In the genomic region with DNA sequence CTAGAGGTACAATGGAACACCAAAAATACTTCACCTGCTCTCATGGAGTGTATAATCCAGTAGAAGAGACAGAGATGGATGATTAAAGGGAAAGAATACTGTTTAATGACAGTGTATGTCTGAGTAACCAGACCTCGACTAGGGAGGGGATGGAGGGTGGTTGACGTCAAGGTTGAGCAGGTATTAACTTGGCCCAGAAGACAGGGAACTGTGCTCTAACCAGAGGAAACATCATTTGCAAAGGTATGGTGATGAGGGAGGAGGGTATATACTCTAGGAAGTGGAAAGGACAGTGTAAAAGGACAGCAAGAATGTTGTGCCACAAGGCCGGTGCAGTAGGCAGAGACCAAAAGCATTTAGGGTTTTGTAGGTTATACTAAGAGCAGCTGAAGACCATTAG, we compare ENCODE assay signal across 12 cellular contexts. TPM values are rescaled to one million over a fixed set of nuclear protein-coding genes. Genes with fewer than 3 reads are reported as not detected.
A peak's percentile ranks its signal among the peaks of the same experiment; 100 is the strongest.
DNase-seq lines count a peak whose midpoint lies in the region; ATAC-seq and TF ChIP-seq lines count a peak whose summit lies in the region.
"Had no signal": no experiment of that assay in that cellular context is flagged by ENCODE, and none has a peak within 500 bp of the region (broad histone marks: within the 10 kb centered on the region; RNA-seq: fewer than 3 reads in every experiment).

No MANE protein-coding gene starts in this region.

- H3K27ac Mint-ChIP-seq in naive B cell = peak overlapping the region in 5 of 6 donors; percentile 97 to 98 (median 98)
- H3K27ac Mint-ChIP-seq: WTC11 had no signal

- H3F3A ChIP-seq in GM23248 (ENCODE audit: insufficient read depth) = peaks cover 15% of the 10 kb centered on the region

- 97 to 100% methylated on average over 3 of the region's 3 CpGs for WGBS in GM23248 (ENCODE audit: low coverage in 1 of 2, low lambda C conversion rate in 2 of 2, missing lambda C conversion rate in 2 of 2), 2 experiments

- no peak for TF ChIP-seq CTCF in GM10248 (IDR thresholded peaks at IDR 0.05; ENCODE audit: control extremely low read depth, extremely low read depth, low read depth, missing control alignments)
- TF ChIP-seq CTCF in Peyer's patch (IDR thresholded peaks at IDR 0.05) = no peak

- no peak overlapping the region for H3K4me2 ChIP-seq in GM23248 (ENCODE audit: unreplicated experiment)

- no peaks in the 10 kb centered on the region for H4K20me1 ChIP-seq in GM23248 (ENCODE audit: insufficient read depth)

- no peak overlapping the region for H3K9ac ChIP-seq in GM23248

- no peaks in the 10 kb centered on the region for H3K36me3 ChIP-seq in Peyer's patch
- H3K36me3 ChIP-seq in GM23248 (ENCODE audit: low read depth) = no peaks in the 10 kb centered on the region; the same call in 1 of the 2 replicates

- peaks cover 0 to 20% (median 6%) of the 10 kb centered on the region in 4 donors for H3K4me1 ChIP-seq in Peyer's patch
- peaks cover 20% of the 10 kb centered on the region for H3K4me1 ChIP-seq in GM23248 (ENCODE audit: insufficient read depth)

- H3K36me3 Mint-ChIP-seq in naive B cell = no peaks in the 10 kb centered on the region

- H3K9me2 ChIP-seq in GM23248 (ENCODE audit: insufficient read depth) = 0 out of 2 replicates have a peak, but pooled peaks cover 3% of the 10 kb centered on the region

- in situ Hi-C loops in GM23248 (cut with MboI) = no loop called here

- no peak overlapping the region for H2AFZ ChIP-seq in GM23248

- H3K9me3 ChIP-seq in Peyer's patch (no peaks in the 10 kb centered on the region), GM23248 (ENCODE audit: low read depth) (no peaks in the 10 kb centered on the region)

- no peaks in the 10 kb centered on the region for H3K27me3 ChIP-seq in Peyer's patch
- no peaks in the 10 kb centered on the region for H3K27me3 ChIP-seq in GM23248 (replicated peaks; ENCODE audit: insufficient read depth)

- CTCF ChIA-PET in GM10248 (lab: Yijun Ruan, JAX) = interaction anchor here (1.5 kb wide), 1 partner anchor 10 kb away, joined by 4 read pairs; no protein-coding TSS in a partner anchor

- POLR2A ChIA-PET in GM10248 (lab: Yijun Ruan, JAX) = no interaction called here

- H3K27ac ChIP-seq in Peyer's patch (peak overlapping the region in 2 of 4 donors; percentile 95 to 97), GM23248 (no peak overlapping the region)
- H3K27ac ChIP-seq: coronary artery had no signal

- peaks cover 34 to 43% (median 42%) of the 10 kb centered on the region in 3 donors for H3K4me1 Mint-ChIP-seq in naive B cell

- no peaks in the 10 kb centered on the region for H3K9me3 Mint-ChIP-seq in naive B cell

- DNase-seq in GM10248 (ENCODE audit: extremely low spot score) (peak; percentile 11), Peyer's patch (peak in 2 of 3 donors; percentile 43 to 50), naive B cell (peak; percentile 30), GM23248 (no peak), HuH-7.5 (ENCODE audit: low spot score) (no peak)
- DNase-seq in activated CD8-positive, alpha-beta memory T cell treated with anti-CD3 and anti-CD28 coated beads, Interleukin-2, amount 50 U/mL, for 48 hours = no peak
- DNase-seq in activated effector memory CD4-positive, alpha-beta T cell treated with Interleukin-2 at 50 U/mL for 16 hours = no peak
- DNase-seq: stimulated activated CD4-positive, alpha-beta T cell treated with anti-CD3 and anti-CD28 coated beads, Interleukin-2, amount 100 ng/mL, for 24 hours had no signal

- ATAC-seq in GM21447 (IDR thresholded peaks at IDR 0.05; ENCODE audit: unreplicated experiment) (peak; percentile 35), naive B cell (ENCODE audit: low read depth in 2 of 2) (peak; percentile 17 to 29)
- ATAC-seq: left lobe of liver, WTC11 had no signal

- H3K27me3 Mint-ChIP-seq in naive B cell = no peaks in the 10 kb centered on the region

- H3K4me3 ChIP-seq in Peyer's patch (peak overlapping the region in 2 of 4 donors; percentile 0 to 6), GM23248 (no peak overlapping the region)
- H3K4me3 ChIP-seq: coronary artery had no signal

- no peak for TF ChIP-seq POLR2A in Peyer's patch (IDR thresholded peaks at IDR 0.05)

- H3K4me3 Mint-ChIP-seq in naive B cell = peak overlapping the region in 7 of 8 donors; percentile 73 to 88 (median 85)

- peaks cover 71% of the 10 kb centered on the region for H3K79me2 ChIP-seq in GM23248 (ENCODE audit: insufficient read depth)

RNA-seq across cellular contexts. Expression of a gene that starts 2.9 kb away (rescaled TPM):
- total RNA-seq in Peyer's patch = 10 to 100 TPM; 17.1 to 42.9 (median 26.8) TPM
- polyA plus RNA-seq in naive B cell (ENCODE audit: low read depth in 6 of 6) = 10 to 100 TPM; 26.3 to 52.4 (median 38.9) TPM
- total RNA-seq in GM23248 (2014; rRNA removed; shearing (Covaris generic)) = 29.7 and 47.8 TPM in 2 replicates
- polyA plus RNA-seq in GM23248 (2016; fragmentation: Nextera tagmentation; extraction: Ambion mirVana) = 12.4 and 13.3 TPM in 2 replicates

RNA-seq across cellular contexts. Expression of a gene that starts 33.9 kb away (rescaled TPM):
- 1 to 10 TPM; 1.4 to 5.8 (median 1.9) TPM for total RNA-seq in Peyer's patch
- polyA plus RNA-seq in naive B cell (ENCODE audit: low read depth in 6 of 6) (not detected), GM23248 (2016; fragmentation: Nextera tagmentation; extraction: Ambion mirVana) (not detected in 2 replicates)
- total RNA-seq in GM23248 (2014; rRNA removed; shearing (Covaris generic)) = not detected in 2 replicates

Comparison
In these comparisons a context has a peak if more than half of its experiments do, and no peak if none do; other contexts are left out.
1. DNase-seq: peak in GM10248 (single experiment), Peyer's patch (2 of 3) and naive B cell (single experiment); none in GM23248 (single experiment), activated CD8-positive, alpha-beta memory T cell treated with anti-CD3 and anti-CD28 coated beads, Interleukin-2, amount 50 U/mL, for 48 hours (single experiment), activated effector memory CD4-positive, alpha-beta T cell treated with Interleukin-2 at 50 U/mL for 16 hours (single experiment) and HuH-7.5 (single experiment).